Comparison of ENCODE assay signal across 22 cellular contexts in genomic region chr17:82950525-82951102, GRCh38.
DNase-seq lines count a peak whose midpoint lies in the region; ATAC-seq, FAIRE-seq and TF ChIP-seq lines count a peak whose summit lies in the region.
"Had no signal": no experiment of that assay in that cellular context is flagged by ENCODE, and none has a peak within 500 bp of the region (broad histone marks: within the 10 kb centered on the region; RNA-seq: fewer than 3 reads in every experiment).

No MANE protein-coding gene starts in this region.

- FAIRE-seq in HepG2 (lab: Jason Lieb, UNC), result no peak

- TF ChIP-seq POLR2A in Peyer's patch (IDR thresholded peaks at IDR 0.05), result no peak
- TF ChIP-seq POLR2A in HepG2 (IDR thresholded peaks at IDR 0.05; ENCODE audit: insufficient read depth in 1 of 2, low read depth in 2 of 2, low read length in 2 of 2), result no peak

- H3K4me3 ChIP-seq in Peyer's patch, result no peak overlapping the region
- H3K4me3 ChIP-seq in HepG2 (replicated peaks in 1 of 3; ENCODE audit: insufficient read depth in 1 of 3, low read depth in 2 of 3, low read length in 3 of 3), result no peak overlapping the region

- H3K4me2 ChIP-seq in HepG2 (ENCODE audit: low read depth, low read length), result no peak overlapping the region

- no peak overlapping the region for H3K27ac ChIP-seq in Peyer's patch
- H3K27ac ChIP-seq in HepG2 (ENCODE audit: extremely low read length, insufficient read depth, low read length), result no peak overlapping the region

- H3K9me3 ChIP-seq in Peyer's patch (peaks cover 0 to 1% (median 0%) of the 10 kb centered on the region in 4 donors), HepG2 (ENCODE audit: low read length) (peaks cover 4% of the 10 kb centered on the region)

- H3K36me3 ChIP-seq in Peyer's patch (no peaks in the 10 kb centered on the region), HepG2 (replicated peaks in 1 of 2; ENCODE audit: control insufficient read depth in 1 of 2, insufficient read depth in 2 of 2, low read length in 2 of 2) (peaks cover 3 to 15% of the 10 kb centered on the region in 2 experiments; a peak in 3 of 5 replicates)
- H3K36me3 ChIP-seq: BE2C had no signal

- no peak for TF ChIP-seq RAD21 in HepG2 (CRISPR knock-in tag; IDR thresholded peaks at IDR 0.05)

- H3K9me3 Mint-ChIP-seq in activated naive CD4-positive, alpha-beta T cell treated with anti-CD3 and anti-CD28 coated beads, Interleukin-2, amount 10 ng/mL, durations not matched to agents 7 days and 5 days, result peaks cover 41% of the 10 kb centered on the region
- H3K9me3 Mint-ChIP-seq in activated naive CD4-positive, alpha-beta T cell treated with anti-CD3 and anti-CD28 coated beads for 36 hours, result peaks cover 38% of the 10 kb centered on the region

- no peaks in the 10 kb centered on the region for H4K20me1 ChIP-seq in HepG2 (ENCODE audit: insufficient read depth, low read length)

- TF ChIP-seq EP300 in HepG2 (IDR thresholded peaks at IDR 0.05; ENCODE audit: low read depth in 2 of 2, low read length in 2 of 2), result no peak
- TF ChIP-seq EP300 in HepG2 (CRISPR knock-in tag; IDR thresholded peaks at IDR 0.05; ENCODE audit: borderline replicate concordance), result no peak

- intact Hi-C loops in activated naive CD4-positive, alpha-beta T cell treated with anti-CD3 and anti-CD28 coated beads for 36 hours (cut with micrococcal nuclease), result no loop called here
- intact Hi-C loops in HepG2 (cut with micrococcal nuclease; ENCODE audit: unreplicated experiment), result no loop called here
- intact Hi-C loops in sciatic nerve (cut with DNase I), result no loop called here

- no peaks in the 10 kb centered on the region for H3K79me2 ChIP-seq in HepG2 (ENCODE audit: insufficient read depth, low read length)

- WGBS in HepG2 (ENCODE audit: low lambda C conversion rate), result 92% methylated on average over 18 of the region's 18 CpGs

- H3K4me1 ChIP-seq in Peyer's patch (no peaks in the 10 kb centered on the region), HepG2 (ENCODE audit: insufficient read depth, low read length) (no peaks in the 10 kb centered on the region)
- H3K4me1 ChIP-seq: BE2C, Caco-2 had no signal

- DNase-seq in activated naive CD4-positive, alpha-beta T cell treated with anti-CD3 and anti-CD28 coated beads, Interleukin-2, amount 10 ng/mL, durations not matched to agents 7 days and 5 days, result peak; percentile 9
- no peak for DNase-seq in activated naive CD4-positive, alpha-beta T cell treated with anti-CD3 and anti-CD28 coated beads for 36 hours
- DNase-seq in Peyer's patch (peak in 2 of 3 donors; percentile 6 to 10), HepG2 (ENCODE audit: low spot score) (no peak), sciatic nerve (ENCODE audit: low spot score) (peak; percentile 32), cortex of kidney (lab: John Stamatoyannopoulos, UW) (no peak), NCI-H1048 (lab: John Stamatoyannopoulos, UW) (no peak), NCI-H1105 treated with DMSO at 0.1 percent for 48 hours (lab: John Stamatoyannopoulos, UW) (no peak)
- DNase-seq: BE2C; CD4-positive, CD25-positive, alpha-beta regulatory T cell; DMS153; GF-D8; H9; MM.1S; NCI-H1092 treated with DMSO at 0.1 percent for 48 hours; NCI-H1694; NCI-H2081 treated with DMSO at 0.1 percent for 48 hours; NCI-H446 treated with DMSO at 0.1 percent for 48 hours; NK-92 treated with Interleukin-12 subunit alpha and Interleukin-12 subunit beta, amount 100 ng/mL, for 24 hours; SHP77 had no signal

- in situ Hi-C loops in HepG2 (cut with HindIII; ENCODE audit: extremely low pct_ligation_motif_present, low pct_unique_long_range_greater_than_20kb), result no loop called here

- H3K27me3 ChIP-seq in Peyer's patch (no peaks in the 10 kb centered on the region), HepG2 (ENCODE audit: control insufficient read depth in 1 of 2, insufficient read depth in 2 of 2, low read length in 2 of 2) (no peaks in the 10 kb centered on the region)
- H3K27me3 ChIP-seq: BE2C had no signal

- TF ChIP-seq CTCF in Peyer's patch (IDR thresholded peaks at IDR 0.05) (no peak), HepG2 (CRISPR knock-in tag; IDR thresholded peaks at IDR 0.05) (no peak)

- CTCF ChIA-PET in activated naive CD4-positive, alpha-beta T cell treated with anti-CD3 and anti-CD28 coated beads, Interleukin-2, amount 10 ng/mL, durations not matched to agents 7 days and 5 days (lab: Charles Lee), result no interaction called here
- CTCF ChIA-PET in activated naive CD4-positive, alpha-beta T cell treated with anti-CD3 and anti-CD28 coated beads for 36 hours (lab: Charles Lee), result no interaction called here
- CTCF ChIA-PET in HepG2 (lab: Yijun Ruan, JAX; ENCODE audit: low intra/inter-chr PET ratio, low total read pairs), result no interaction called here

- ATAC-seq in HepG2, result no peak
- no peak for ATAC-seq in sciatic nerve

- peaks cover 50% of the 10 kb centered on the region for H3K36me3 Mint-ChIP-seq in activated naive CD4-positive, alpha-beta T cell treated with anti-CD3 and anti-CD28 coated beads, Interleukin-2, amount 10 ng/mL, durations not matched to agents 7 days and 5 days
- H3K36me3 Mint-ChIP-seq in activated naive CD4-positive, alpha-beta T cell treated with anti-CD3 and anti-CD28 coated beads for 36 hours (ENCODE audit: low read depth), result peaks cover 66% of the 10 kb centered on the region

- H3K4me1 Mint-ChIP-seq in activated naive CD4-positive, alpha-beta T cell treated with anti-CD3 and anti-CD28 coated beads, Interleukin-2, amount 10 ng/mL, durations not matched to agents 7 days and 5 days, result no peaks in the 10 kb centered on the region
- no peaks in the 10 kb centered on the region for H3K4me1 Mint-ChIP-seq in activated naive CD4-positive, alpha-beta T cell treated with anti-CD3 and anti-CD28 coated beads for 36 hours (ENCODE audit: low read depth)
- H3K4me1 Mint-ChIP-seq: H9 had no signal

- H3K27me3 Mint-ChIP-seq in activated naive CD4-positive, alpha-beta T cell treated with anti-CD3 and anti-CD28 coated beads, Interleukin-2, amount 10 ng/mL, durations not matched to agents 7 days and 5 days, result no peaks in the 10 kb centered on the region
- no peaks in the 10 kb centered on the region for H3K27me3 Mint-ChIP-seq in activated naive CD4-positive, alpha-beta T cell treated with anti-CD3 and anti-CD28 coated beads for 36 hours (ENCODE audit: low read depth)
- H3K27me3 Mint-ChIP-seq: CD4-positive, CD25-positive, alpha-beta regulatory T cell; IgD-negative memory B cell had no signal

- H3K4me3 Mint-ChIP-seq in activated naive CD4-positive, alpha-beta T cell treated with anti-CD3 and anti-CD28 coated beads, Interleukin-2, amount 10 ng/mL, durations not matched to agents 7 days and 5 days, result no peak overlapping the region
- H3K4me3 Mint-ChIP-seq in activated naive CD4-positive, alpha-beta T cell treated with anti-CD3 and anti-CD28 coated beads for 36 hours, result no peak overlapping the region
- H3K4me3 Mint-ChIP-seq: CD4-positive, CD25-positive, alpha-beta regulatory T cell; H9 had no signal

- no peak overlapping the region for H2AFZ ChIP-seq in HepG2 (ENCODE audit: low read length)

- no TSS peak for BruUV-seq in HepG2 (replicated peaks; lab: Mats Ljungman, UMichigan)

- POLR2A ChIA-PET in HepG2 (lab: Yijun Ruan, JAX), result no interaction called here

- no peak overlapping the region for H3K27ac Mint-ChIP-seq in activated naive CD4-positive, alpha-beta T cell treated with anti-CD3 and anti-CD28 coated beads, Interleukin-2, amount 10 ng/mL, durations not matched to agents 7 days and 5 days
- H3K27ac Mint-ChIP-seq in activated naive CD4-positive, alpha-beta T cell treated with anti-CD3 and anti-CD28 coated beads for 36 hours, result no peak overlapping the region
- H3K27ac Mint-ChIP-seq: CD4-positive, CD25-positive, alpha-beta regulatory T cell; H9; IgD-negative memory B cell had no signal

- no peak overlapping the region for H3K9ac ChIP-seq in HepG2 (ENCODE audit: insufficient read depth, low read depth, low read length)

TF ChIP-seq in HepG2, 621 proteins besides CTCF, POLR2A, EP300 and RAD21:
- no peak for TF ChIP-seq MBNL3 (CRISPR knock-in tag; conservative IDR thresholded peaks at IDR 0.05)
- TF ChIP-seq MAFK (conservative IDR thresholded peaks at IDR 0.05 in 1 of 2, IDR thresholded peaks at IDR 0.05 in 1 of 2; ENCODE audit: low read length in 2 of 2), result peak; percentile 84 to 92
- 0 out of 2 replicates have a peak, but pooled peaks have one; percentile 23 for TF ChIP-seq ZNF432 (CRISPR knock-in tag; IDR thresholded peaks at IDR 0.05; ENCODE audit: borderline replicate concordance)
- peak; percentile 80 for TF ChIP-seq MAFF (IDR thresholded peaks at IDR 0.05; ENCODE audit: low read depth, low read length)

Comparison
In these comparisons a context has a peak if more than half of its experiments do, and no peak if none do; other contexts are left out.
1. DNase-seq: peak in activated naive CD4-positive, alpha-beta T cell treated with anti-CD3 and anti-CD28 coated beads, Interleukin-2, amount 10 ng/mL, durations not matched to agents 7 days and 5 days (single experiment), Peyer's patch (2 of 3) and sciatic nerve (single experiment); none in activated naive CD4-positive, alpha-beta T cell treated with anti-CD3 and anti-CD28 coated beads for 36 hours (single experiment), HepG2 (single experiment), cortex of kidney (single experiment), NCI-H1048 (single experiment) and NCI-H1105 treated with DMSO at 0.1 percent for 48 hours (single experiment).